38 cellular contexts compared by ENCODE assay signal in the genomic region with DNA sequence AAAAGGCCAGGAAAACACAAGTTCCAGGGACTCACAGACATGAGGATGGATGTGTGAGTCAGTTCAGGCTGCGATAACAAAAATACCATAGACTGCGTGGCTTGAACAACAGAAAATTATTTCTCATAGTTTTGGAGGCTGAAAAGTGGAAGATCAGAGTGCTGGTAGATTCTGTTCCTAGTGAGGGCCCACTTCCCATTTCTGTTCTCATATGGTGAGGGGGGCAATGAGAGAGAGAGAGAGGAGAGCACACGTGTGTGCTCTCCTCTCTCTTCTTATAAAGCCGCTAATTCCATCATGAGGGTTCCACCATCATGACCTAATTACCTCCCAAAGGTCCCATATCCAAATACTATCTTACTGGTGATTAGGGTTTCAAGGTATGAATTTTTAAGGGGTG. TPM values are rescaled to one million over a fixed set of nuclear protein-coding genes. Genes with fewer than 3 reads are reported as not detected.
"Had no signal": no experiment of that assay in that cellular context is flagged by ENCODE, and none has a peak within 500 bp of the region (broad histone marks: within the 10 kb centered on the region; RNA-seq: fewer than 3 reads in every experiment).

No MANE protein-coding gene starts in this region.

- DNase-seq: activated CD4-positive, alpha-beta memory T cell treated with anti-CD3 and anti-CD28 coated beads for 36 hours; activated CD4-positive, alpha-beta T cell treated with anti-CD3 and anti-CD28 coated beads for 1 hour; activated CD4-positive, alpha-beta T cell treated with anti-CD3 and anti-CD28 coated beads for 4 hours; activated CD4-positive, alpha-beta T cell treated with anti-CD3 and anti-CD28 coated beads, Interleukin-2, amount 10 ng/mL, durations not matched to agents 24 days and 14 days; activated CD4-positive, alpha-beta T cell treated with anti-CD3 and anti-CD28 coated beads, Interleukin-2, amount 50 U/mL, for 1 hour; activated CD4-positive, alpha-beta T cell treated with anti-CD3 and anti-CD28 coated beads, Interleukin-2, amount 50 U/mL, for 4 hours; activated CD4-positive, CD25-positive, alpha-beta regulatory T cell; activated CD8-positive, alpha-beta memory T cell treated with anti-CD3 and anti-CD28 coated beads, Interleukin-2, amount 50 U/mL, for 4 hours; activated CD8-positive, alpha-beta T cell treated with anti-CD3 and anti-CD28 coated beads for 36 hours; activated effector memory CD4-positive, alpha-beta T cell treated with anti-CD3 and anti-CD28 coated beads, Interleukin-2, amount 50 U/mL, for 16 hours; activated gamma-delta T cell treated with Interleukin-2 at 50 U/mL for 16 hours; activated naive CD4-positive, alpha-beta T cell treated with anti-CD3 and anti-CD28 coated beads, Interleukin-2, amount 10 ng/mL, durations not matched to agents 7 days and 5 days; activated naive CD4-positive, alpha-beta T cell treated with Interleukin-2 at 50 U/mL for 16 hours; activated naive CD8-positive, alpha-beta T cell treated with anti-CD3 and anti-CD28 coated beads, Interleukin-2, amount 10 ng/mL, durations not matched to agents 7 days and 5 days; activated naive CD8-positive, alpha-beta T cell treated with anti-CD3 and anti-CD28 coated beads, Interleukin-2, amount 50 U/mL, for 24 hours; activated T-cell treated with anti-CD3 and anti-CD28 coated beads for 4 hours; activated T-cell treated with anti-CD3 and anti-CD28 coated beads, Interleukin-2, amount 50 U/mL, for 1 hour; activated T-cell treated with anti-CD3 and anti-CD28 coated beads, Interleukin-2, amount 50 U/mL, for 4 hours; activated T-cell treated with anti-CD3 and anti-CD28 coated beads, Interleukin-2, amount 50 U/mL, for 72 hours; amygdala; anterior cingulate cortex; central memory CD4-positive, alpha-beta T cell; T-helper 1 cell; T-helper 2 cell; T-helper 9 cell had no signal

- H3K27me3 Mint-ChIP-seq: activated CD4-positive, alpha-beta T cell treated with anti-CD3 and anti-CD28 coated beads, Interleukin-2, amount 10 ng/mL, durations not matched to agents 24 days and 14 days; activated CD8-positive, alpha-beta T cell treated with anti-CD3 and anti-CD28 coated beads for 36 hours; activated naive CD4-positive, alpha-beta T cell treated with anti-CD3 and anti-CD28 coated beads, Interleukin-2, amount 10 ng/mL, durations not matched to agents 7 days and 5 days; brain had no signal

- H3K27ac ChIP-seq: ascending aorta, cardiac muscle cell, VCaP had no signal

- ATAC-seq: activated CD4-positive, CD25-positive, alpha-beta regulatory T cell treated with anti-CD3 and anti-CD28 coated beads, Interleukin-2, amount 50 U/mL, for 24 hours; activated CD8-positive, alpha-beta T cell treated with anti-CD3 and anti-CD28 coated beads for 36 hours; activated naive CD8-positive, alpha-beta T cell treated with anti-CD3 and anti-CD28 coated beads, Interleukin-2, amount 50 U/mL, for 24 hours; activated T-cell treated with anti-CD3 and anti-CD28 coated beads, Interleukin-2, amount 50 U/mL, for 4 hours; activated T-cell treated with anti-CD3 and anti-CD28 coated beads, Interleukin-2, amount 50 U/mL, for 72 hours; activated T-helper 17 cell treated with anti-CD3 and anti-CD28 coated beads, Interleukin-2, amount 50 U/mL, for 72 hours had no signal

- H3K4me3 ChIP-seq: ascending aorta, cardiac muscle cell had no signal

- H3K4me3 Mint-ChIP-seq: activated CD4-positive, alpha-beta memory T cell treated with anti-CD3 and anti-CD28 coated beads for 36 hours; activated CD4-positive, alpha-beta T cell treated with anti-CD3 and anti-CD28 coated beads, Interleukin-2, amount 10 ng/mL, durations not matched to agents 24 days and 14 days; activated CD8-positive, alpha-beta T cell treated with anti-CD3 and anti-CD28 coated beads for 36 hours; activated naive CD4-positive, alpha-beta T cell treated with anti-CD3 and anti-CD28 coated beads, Interleukin-2, amount 10 ng/mL, durations not matched to agents 7 days and 5 days; activated naive CD4-positive, alpha-beta T cell treated with anti-CD3 and anti-CD28 coated beads, Interleukin-2, amount 50 U/mL, for 24 hours; activated naive CD8-positive, alpha-beta T cell; activated naive CD8-positive, alpha-beta T cell treated with anti-CD3 and anti-CD28 coated beads, Interleukin-2, amount 10 ng/mL, durations not matched to agents 7 days and 5 days; activated naive CD8-positive, alpha-beta T cell treated with anti-CD3 and anti-CD28 coated beads, Interleukin-2, amount 50 U/mL, for 24 hours; activated T-cell treated with anti-CD3 and anti-CD28 coated beads, Interleukin-2, amount 50 U/mL, for 4 hours; activated T-cell treated with anti-CD3 and anti-CD28 coated beads, Interleukin-2, amount 50 U/mL, for 72 hours; activated T-helper 1 cell treated with anti-CD3 and anti-CD28 coated beads, Interleukin-12 subunit alpha, Interleukin-12 subunit beta, Interleukin-2, Interleukin-4 antibody, amounts not matched to agents 30 ng/mL and 10 ng/mL and 1 ng/mL, durations not matched to agents 14 hours and 24 hours and 36 hours; activated T-helper 17 cell treated with anti-CD3 and anti-CD28 coated beads, Interleukin-2, amount 50 U/mL, for 72 hours; brain; T-helper 1 cell treated with Interleukin-12 subunit alpha and Interleukin-12 subunit beta and Interleukin-4 antibody, amounts not matched to agents 30 μg/mL and 1 μg/mL, for 36 hours; T-helper 2 cell treated with Interferon-gamma antibody and Interleukin-4, amounts not matched to agents 5 μg/mL and 100 μg/mL, for 36 hours had no signal

- H3K27me3 ChIP-seq: ascending aorta, cardiac muscle cell had no signal

- H3K9me3 Mint-ChIP-seq: activated CD4-positive, alpha-beta memory T cell treated with anti-CD3 and anti-CD28 coated beads for 36 hours; activated CD4-positive, alpha-beta T cell treated with anti-CD3 and anti-CD28 coated beads, Interleukin-2, amount 10 ng/mL, durations not matched to agents 24 days and 14 days; activated CD8-positive, alpha-beta T cell treated with anti-CD3 and anti-CD28 coated beads for 36 hours; activated naive CD4-positive, alpha-beta T cell treated with anti-CD3 and anti-CD28 coated beads, Interleukin-2, amount 10 ng/mL, durations not matched to agents 7 days and 5 days; activated naive CD4-positive, alpha-beta T cell treated with anti-CD3 and anti-CD28 coated beads, Interleukin-2, amount 50 U/mL, for 24 hours; activated naive CD8-positive, alpha-beta T cell treated with anti-CD3 and anti-CD28 coated beads, Interleukin-2, amount 50 U/mL, for 24 hours; activated T-cell treated with anti-CD3 and anti-CD28 coated beads, Interleukin-2, amount 50 U/mL, for 4 hours; activated T-helper 1 cell treated with anti-CD3 and anti-CD28 coated beads, Interleukin-12 subunit alpha, Interleukin-12 subunit beta, Interleukin-2, Interleukin-4 antibody, amounts not matched to agents 30 ng/mL and 10 ng/mL and 1 ng/mL, durations not matched to agents 14 hours and 24 hours and 36 hours; activated T-helper 17 cell treated with anti-CD3 and anti-CD28 coated beads, Interleukin-2, amount 50 U/mL, for 72 hours; T-helper 1 cell treated with Interleukin-12 subunit alpha and Interleukin-12 subunit beta and Interleukin-4 antibody, amounts not matched to agents 30 μg/mL and 1 μg/mL, for 36 hours; T-helper 2 cell treated with Interferon-gamma antibody and Interleukin-4, amounts not matched to agents 5 μg/mL and 100 μg/mL, for 36 hours had no signal

- H3K4me1 Mint-ChIP-seq: activated CD4-positive, alpha-beta T cell treated with anti-CD3 and anti-CD28 coated beads, Interleukin-2, amount 10 ng/mL, durations not matched to agents 24 days and 14 days; activated naive CD4-positive, alpha-beta T cell treated with anti-CD3 and anti-CD28 coated beads, Interleukin-2, amount 10 ng/mL, durations not matched to agents 7 days and 5 days; activated naive CD4-positive, alpha-beta T cell treated with anti-CD3 and anti-CD28 coated beads, Interleukin-2, amount 50 U/mL, for 24 hours; activated naive CD8-positive, alpha-beta T cell treated with anti-CD3 and anti-CD28 coated beads, Interleukin-2, amount 10 ng/mL, durations not matched to agents 7 days and 5 days; activated naive CD8-positive, alpha-beta T cell treated with anti-CD3 and anti-CD28 coated beads, Interleukin-2, amount 50 U/mL, for 24 hours; activated T-helper 17 cell treated with anti-CD3 and anti-CD28 coated beads, Interleukin-2, amount 50 U/mL, for 72 hours had no signal

- H3K27ac Mint-ChIP-seq: activated CD4-positive, alpha-beta memory T cell treated with anti-CD3 and anti-CD28 coated beads for 36 hours; activated CD4-positive, alpha-beta T cell treated with anti-CD3 and anti-CD28 coated beads, Interleukin-2, amount 10 ng/mL, durations not matched to agents 24 days and 14 days; activated CD8-positive, alpha-beta T cell treated with anti-CD3 and anti-CD28 coated beads for 36 hours; activated naive CD4-positive, alpha-beta T cell treated with anti-CD3 and anti-CD28 coated beads, Interleukin-2, amount 10 ng/mL, durations not matched to agents 7 days and 5 days; activated naive CD4-positive, alpha-beta T cell treated with anti-CD3 and anti-CD28 coated beads, Interleukin-2, amount 50 U/mL, for 24 hours; activated naive CD8-positive, alpha-beta T cell; activated naive CD8-positive, alpha-beta T cell treated with anti-CD3 and anti-CD28 coated beads, Interleukin-2, amount 10 ng/mL, durations not matched to agents 7 days and 5 days; activated naive CD8-positive, alpha-beta T cell treated with anti-CD3 and anti-CD28 coated beads, Interleukin-2, amount 50 U/mL, for 24 hours; activated T-cell treated with anti-CD3 and anti-CD28 coated beads, Interleukin-2, amount 50 U/mL, for 72 hours; activated T-helper 1 cell treated with anti-CD3 and anti-CD28 coated beads, Interleukin-12 subunit alpha, Interleukin-12 subunit beta, Interleukin-2, Interleukin-4 antibody, amounts not matched to agents 30 ng/mL and 10 ng/mL and 1 ng/mL, durations not matched to agents 14 hours and 24 hours and 36 hours; activated T-helper 17 cell treated with anti-CD3 and anti-CD28 coated beads, Interleukin-2, amount 50 U/mL, for 72 hours; brain; T-helper 1 cell treated with Interleukin-12 subunit alpha and Interleukin-12 subunit beta and Interleukin-4 antibody, amounts not matched to agents 30 μg/mL and 1 μg/mL, for 36 hours; T-helper 2 cell treated with Interferon-gamma antibody and Interleukin-4, amounts not matched to agents 5 μg/mL and 100 μg/mL, for 36 hours had no signal

- H3K4me1 ChIP-seq: ascending aorta had no signal

- H3K36me3 Mint-ChIP-seq: activated CD4-positive, alpha-beta memory T cell treated with anti-CD3 and anti-CD28 coated beads for 36 hours; activated naive CD4-positive, alpha-beta T cell treated with anti-CD3 and anti-CD28 coated beads, Interleukin-2, amount 10 ng/mL, durations not matched to agents 7 days and 5 days; activated naive CD4-positive, alpha-beta T cell treated with anti-CD3 and anti-CD28 coated beads, Interleukin-2, amount 50 U/mL, for 24 hours; activated naive CD8-positive, alpha-beta T cell; activated naive CD8-positive, alpha-beta T cell treated with anti-CD3 and anti-CD28 coated beads, Interleukin-2, amount 10 ng/mL, durations not matched to agents 7 days and 5 days; brain had no signal

RNA-seq across cellular contexts. Expression of gene KLHL14, which starts 23.0 kb away (rescaled TPM):
- total RNA-seq: activated CD4-positive, alpha-beta memory T cell treated with anti-CD3 and anti-CD28 coated beads for 36 hours; activated CD4-positive, alpha-beta T cell treated with anti-CD3 and anti-CD28 coated beads, Interleukin-2, amount 10 ng/mL, durations not matched to agents 24 days and 14 days; activated CD8-positive, alpha-beta memory T cell treated with anti-CD3 and anti-CD28 coated beads for 36 hours; activated CD8-positive, alpha-beta T cell treated with anti-CD3 and anti-CD28 coated beads for 36 hours; activated naive CD8-positive, alpha-beta T cell treated with anti-CD3 and anti-CD28 coated beads, Interleukin-2, amount 10 ng/mL, durations not matched to agents 7 days and 5 days; activated T-cell treated with anti-CD3 and anti-CD28 coated beads, Interleukin-2, amount 50 U/mL, for 4 hours; activated T-helper 1 cell treated with anti-CD3 and anti-CD28 coated beads, Interleukin-12 subunit alpha, Interleukin-12 subunit beta, Interleukin-2, Interleukin-4 antibody, amounts not matched to agents 30 ng/mL and 10 ng/mL and 1 ng/mL, durations not matched to agents 14 hours and 24 hours and 36 hours; activated T-helper 17 cell treated with anti-CD3 and anti-CD28 coated beads, Interleukin-2, amount 50 U/mL, for 72 hours; ascending aorta; bronchial epithelial cell had no signal
